Comparison of ENCODE assay signal across 8 cellular contexts in the genomic region with DNA sequence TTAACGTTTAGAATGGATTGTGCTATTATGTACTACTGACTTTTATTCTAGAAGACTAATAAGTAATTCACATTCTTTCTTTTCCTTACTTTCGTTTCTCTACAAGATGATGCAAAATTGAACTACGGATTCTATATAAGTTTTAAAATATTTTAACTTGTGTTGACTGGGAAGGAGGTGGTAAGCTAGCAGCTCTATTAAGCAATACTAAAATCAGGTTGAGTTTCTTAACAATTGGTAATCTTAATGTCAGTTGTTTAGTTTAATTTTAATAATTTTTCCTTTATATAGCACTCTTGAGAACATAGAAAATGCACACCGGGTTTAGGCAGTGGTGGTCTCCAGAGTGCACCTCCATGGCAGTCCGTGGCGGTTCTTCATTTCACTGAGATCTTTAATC. TPM values are rescaled to one million over a fixed set of nuclear protein-coding genes. Genes with fewer than 3 reads are reported as not detected.
DNase-seq lines count a peak whose midpoint lies in the region; ATAC-seq and TF ChIP-seq lines count a peak whose summit lies in the region.

No MANE protein-coding gene starts in this region.

- in situ Hi-C loops in transverse colon (cut with MboI; ENCODE audit: low pct_ligation_motif_present in 1 of 4, low pct_unique_long_range_greater_than_20kb in 1 of 4, low sequenced_read_pairs in 3 of 4), result no loop called here

- H3K27ac ChIP-seq in cardiac muscle cell (no peak overlapping the region), adrenal gland (peak overlapping the region in 3 of 5 donors; percentile 42 to 99 (median 94)), right lobe of liver (no peak overlapping the region), transverse colon (peak overlapping the region; percentile 95 to 98 (median 96))

- TF ChIP-seq CTCF in cardiac muscle cell (IDR thresholded peaks at IDR 0.05; ENCODE audit: low read depth, low read length), result no peak
- no peak for TF ChIP-seq CTCF in adrenal gland (IDR thresholded peaks at IDR 0.05)
- no peak for TF ChIP-seq CTCF in right lobe of liver (IDR thresholded peaks at IDR 0.05)
- TF ChIP-seq CTCF in transverse colon (IDR thresholded peaks at IDR 0.05), result no peak

- H3K4me1 ChIP-seq in cardiac muscle cell (ENCODE audit: low read depth) (peaks cover 19% of the 10 kb centered on the region), adrenal gland (replicated peaks in 1 of 2) (peaks cover 4 to 59% of the 10 kb centered on the region in 2 donors), right lobe of liver (peaks cover 0 to 14% (median 2%) of the 10 kb centered on the region in 4 donors), transverse colon (peaks cover 13 to 46% (median 37%) of the 10 kb centered on the region in 4 donors)

- 42 to 50% (median 47%) methylated on average over 6 of the region's 6 CpGs for WGBS in adrenal gland, 4 donors
- WGBS in right lobe of liver (ENCODE audit: insufficient coverage, low coverage, low lambda C conversion rate, missing lambda C conversion rate), result 48% methylated on average over 6 of the region's 6 CpGs
- WGBS in transverse colon (ENCODE audit: low coverage in 1 of 2), 2 donors, result 51 to 53% methylated on average over 6 of the region's 6 CpGs

- ATAC-seq in left ventricle myocardium superior (no peak), right lobe of liver (no peak)

- no peak for TF ChIP-seq POLR2A in adrenal gland (IDR thresholded peaks at IDR 0.05)
- no peak for TF ChIP-seq POLR2A in right lobe of liver (IDR thresholded peaks at IDR 0.05)
- no peak for TF ChIP-seq POLR2A in transverse colon (IDR thresholded peaks at IDR 0.05)

- H3K4me3 ChIP-seq in cardiac muscle cell, result peak overlapping the region; percentile 88
- peak overlapping the region in 3 of 4 donors; percentile 67 to 87 (median 71) for H3K4me3 ChIP-seq in adrenal gland
- H3K4me3 ChIP-seq in right lobe of liver, result peak overlapping the region in 2 of 3 donors; percentile 73 to 90
- H3K4me3 ChIP-seq in transverse colon, result peak overlapping the region in 3 of 4 donors; percentile 89 to 91 (median 89)

- DNase-seq in cardiac muscle cell (ENCODE audit: low read depth in 1 of 2, low spot score in 1 of 2) (no peak), left ventricle myocardium superior (no peak), adrenal gland (no peak), right lobe of liver (no peak), transverse colon (no peak), NCI-H128 (lab: John Stamatoyannopoulos, UW; ENCODE audit: unreplicated experiment) (no peak), COR-L47 (lab: John Stamatoyannopoulos, UW) (no peak), germinal center (ENCODE audit: low spot score) (no peak)

- H3K36me3 ChIP-seq in cardiac muscle cell (no peaks in the 10 kb centered on the region), adrenal gland (replicated peaks in 1 of 2) (no peaks in the 10 kb centered on the region), right lobe of liver (no peaks in the 10 kb centered on the region), transverse colon (no peaks in the 10 kb centered on the region)

- no peak for TF ChIP-seq EP300 in transverse colon (IDR thresholded peaks at IDR 0.05; ENCODE audit: low read depth)

- no peaks in the 10 kb centered on the region for H3K9me3 ChIP-seq in cardiac muscle cell (ENCODE audit: low read depth)
- no peaks in the 10 kb centered on the region for H3K9me3 ChIP-seq in adrenal gland (replicated peaks in 1 of 3)
- no peaks in the 10 kb centered on the region for H3K9me3 ChIP-seq in right lobe of liver
- no peaks in the 10 kb centered on the region for H3K9me3 ChIP-seq in transverse colon

- H3K27me3 ChIP-seq in cardiac muscle cell, result no peaks in the 10 kb centered on the region
- no peaks in the 10 kb centered on the region for H3K27me3 ChIP-seq in adrenal gland
- no peaks in the 10 kb centered on the region for H3K27me3 ChIP-seq in right lobe of liver
- H3K27me3 ChIP-seq in transverse colon, result no peaks in the 10 kb centered on the region

- intact Hi-C loops in left ventricle myocardium superior (cut with micrococcal nuclease), result loop anchor here (10.0 kb wide), 1 partner anchor 174 kb away; no protein-coding TSS in a partner anchor
- intact Hi-C loops in adrenal gland (cut with DNase I), result no loop called here
- intact Hi-C loops in right lobe of liver (cut with DNase I), result no loop called here
- intact Hi-C loops in transverse colon (cut with DNase I; ENCODE audit: low total_unique reads), result loop anchor here (10.0 kb wide), 1 partner anchor 154 kb away; no protein-coding TSS in a partner anchor

RNA-seq across cellular contexts. Expression of gene SOCS5, which starts 1.3 kb away (rescaled TPM):
- total RNA-seq in cardiac muscle cell, result 11.1 and 16.3 TPM in 2 replicates
- 8.8 and 9.1 TPM in 2 replicates for polyA plus RNA-seq in cardiac muscle cell
- 18.2 TPM for total RNA-seq in left ventricle myocardium superior
- total RNA-seq in adrenal gland, result 10 to 100 TPM; 21.5 to 68.1 (median 27.1) TPM
- 10 to 100 TPM in 1 of 3 donors, 1 to 10 TPM in 2; 5.8 to 20.6 (median 9.5) TPM for polyA plus RNA-seq in adrenal gland
- 1 to 10 TPM; 5.1 to 8.2 (median 6.3) TPM for total RNA-seq in right lobe of liver
- total RNA-seq in transverse colon, result 10 to 100 TPM; 18.7 to 28.7 (median 21.9) TPM

Comparison
In these comparisons a context has a peak if more than half of its experiments do, and no peak if none do; other contexts are left out.
1. H3K27ac ChIP-seq: peak in adrenal gland (3 of 5) and transverse colon (4 of 4); none in cardiac muscle cell (single experiment) and right lobe of liver (0 of 3).
2. intact Hi-C loops: an anchor here in left ventricle myocardium superior (10.0 kb wide) and transverse colon (10.0 kb wide); none called in adrenal gland and right lobe of liver.
3. Peak in every context shown above with its lines, with median percentiles within 50 percentile points of each other: H3K4me3 ChIP-seq.